16 cellular contexts compared by ENCODE assay signal in genomic region chr7:124762611-124763143, GRCh38. TPM values are rescaled to one million over a fixed set of nuclear protein-coding genes. Genes with fewer than 3 reads are reported as not detected.
DNase-seq lines count a peak whose midpoint lies in the region; ATAC-seq and TF ChIP-seq lines count a peak whose summit lies in the region.
"Had no signal": no experiment of that assay in that cellular context is flagged by ENCODE, and none has a peak within 500 bp of the region (broad histone marks: within the 10 kb centered on the region; RNA-seq: fewer than 3 reads in every experiment).

No MANE protein-coding gene starts in this region.

- H3K27me3 Mint-ChIP-seq in nephron (ENCODE audit: low read depth) (peaks cover 40% of the 10 kb centered on the region), HFFc6 (ENCODE audit: insufficient read depth) (peaks cover 10% of the 10 kb centered on the region)
- H3K27me3 Mint-ChIP-seq in activated CD4-positive, alpha-beta T cell treated with anti-CD3 and anti-CD28 coated beads, Interleukin-2, amount 10 ng/mL, durations not matched to agents 7 days and 5 days: peaks cover 45% of the 10 kb centered on the region

- H3K27ac Mint-ChIP-seq in nephron (peak overlapping the region in 2 of 3 experiments; percentile 1 to 38), HFFc6 (no peak overlapping the region)
- H3K27ac Mint-ChIP-seq in activated CD4-positive, alpha-beta T cell treated with anti-CD3 and anti-CD28 coated beads, Interleukin-2, amount 10 ng/mL, durations not matched to agents 7 days and 5 days: no peak overlapping the region
- H3K27ac Mint-ChIP-seq: stimulated activated naive CD8-positive, alpha-beta T cell treated with anti-CD3 and anti-CD28 coated beads, Interleukin-15, Interleukin-2, amounts not matched to agents 100 ng/mL and 50 ng/mL, for 24 hours had no signal

- peak overlapping the region; percentile 72 to 86 (median 83) for H3K4me3 ChIP-seq in fibroblast of lung (replicated peaks in 1 of 4; ENCODE audit: control extremely low read depth in 1 of 4, insufficient read depth in 1 of 4, low read depth in 3 of 4, low read length in 4 of 4)
- H3K4me3 ChIP-seq: left lung had no signal

- no peaks in the 10 kb centered on the region for H3K9me3 ChIP-seq in fibroblast of lung (ENCODE audit: control insufficient read depth, insufficient read depth, low read depth, low read length)
- H3K9me3 ChIP-seq: left lung had no signal

- no peak for TF ChIP-seq CTCF in fibroblast of lung (conservative IDR thresholded peaks at IDR 0.05 in 1 of 2, IDR thresholded peaks at IDR 0.05 in 1 of 2; ENCODE audit: low read depth in 1 of 2, low read length in 2 of 2)
- TF ChIP-seq CTCF in nephron (IDR thresholded peaks at IDR 0.05; ENCODE audit: unreplicated experiment in 3 of 3): no peak
- TF ChIP-seq CTCF in HFFc6 (IDR thresholded peaks at IDR 0.05): no peak

- peak overlapping the region; percentile 66 for H3K4me2 ChIP-seq in fibroblast of lung (ENCODE audit: extremely low read depth, insufficient read depth, low read length)

- no peaks in the 10 kb centered on the region for H4K20me1 ChIP-seq in fibroblast of lung (ENCODE audit: control insufficient read depth, extremely low read depth, insufficient read depth, low read length)

- no peak for ATAC-seq in GM21528 (IDR thresholded peaks at IDR 0.05; ENCODE audit: low FRiP score, unreplicated experiment)
- ATAC-seq: left lung had no signal

- no peak overlapping the region for H3K9ac ChIP-seq in fibroblast of lung (ENCODE audit: insufficient read depth, low read length)
- H3K9ac ChIP-seq: parathyroid adenoma had no signal

- H3K4me3 Mint-ChIP-seq in nephron (peak overlapping the region; percentile 78 to 98 (median 93)), HFFc6 (no peak overlapping the region)
- H3K4me3 Mint-ChIP-seq in activated CD4-positive, alpha-beta T cell treated with anti-CD3 and anti-CD28 coated beads, Interleukin-2, amount 10 ng/mL, durations not matched to agents 7 days and 5 days: no peak overlapping the region
- H3K4me3 Mint-ChIP-seq: stimulated activated naive CD8-positive, alpha-beta T cell treated with anti-CD3 and anti-CD28 coated beads, Interleukin-15, Interleukin-2, amounts not matched to agents 100 ng/mL and 50 ng/mL, for 24 hours had no signal

- no peaks in the 10 kb centered on the region for H3K4me1 ChIP-seq in fibroblast of lung (ENCODE audit: control insufficient read depth, extremely low read depth, insufficient read depth, low read length)
- H3K4me1 ChIP-seq: parathyroid adenoma had no signal

- POLR2A ChIA-PET in activated CD4-positive, alpha-beta T cell treated with anti-CD3 and anti-CD28 coated beads, Interleukin-2, amount 10 ng/mL, durations not matched to agents 7 days and 5 days (lab: Charles Lee): no interaction called here

- H3K9me3 Mint-ChIP-seq in nephron: peaks cover 10% of the 10 kb centered on the region
- H3K9me3 Mint-ChIP-seq in activated CD4-positive, alpha-beta T cell treated with anti-CD3 and anti-CD28 coated beads, Interleukin-2, amount 10 ng/mL, durations not matched to agents 7 days and 5 days: no peaks in the 10 kb centered on the region
- peaks cover 7% of the 10 kb centered on the region; the same call in 1 of the 2 replicates for H3K9me3 Mint-ChIP-seq in HFFc6
- H3K9me3 Mint-ChIP-seq: stimulated activated naive CD8-positive, alpha-beta T cell treated with anti-CD3 and anti-CD28 coated beads, Interleukin-15, Interleukin-2, amounts not matched to agents 100 ng/mL and 50 ng/mL, for 24 hours had no signal

- H3K4me1 Mint-ChIP-seq in nephron (peaks cover 35% of the 10 kb centered on the region), HFFc6 (ENCODE audit: low read depth) (no peaks in the 10 kb centered on the region)
- H3K4me1 Mint-ChIP-seq in activated CD4-positive, alpha-beta T cell treated with anti-CD3 and anti-CD28 coated beads, Interleukin-2, amount 10 ng/mL, durations not matched to agents 7 days and 5 days: peaks cover 12% of the 10 kb centered on the region

- H3K36me3 Mint-ChIP-seq in nephron (ENCODE audit: low read depth) (no peaks in the 10 kb centered on the region), HFFc6 (ENCODE audit: low read depth) (no peaks in the 10 kb centered on the region)
- no peaks in the 10 kb centered on the region for H3K36me3 Mint-ChIP-seq in activated CD4-positive, alpha-beta T cell treated with anti-CD3 and anti-CD28 coated beads, Interleukin-2, amount 10 ng/mL, durations not matched to agents 7 days and 5 days (ENCODE audit: low read depth)

- H2AFZ ChIP-seq in fibroblast of lung (ENCODE audit: low read length): no peak overlapping the region
- H2AFZ ChIP-seq: parathyroid adenoma had no signal

- H3K27ac ChIP-seq in fibroblast of lung (ENCODE audit: insufficient read depth, low read length): no peak overlapping the region
- H3K27ac ChIP-seq: cardiac muscle cell, left lung, parathyroid adenoma had no signal

- peaks cover 39% of the 10 kb centered on the region for H3K79me2 ChIP-seq in fibroblast of lung (ENCODE audit: control insufficient read depth, insufficient read depth, low read length)
- H3K79me2 ChIP-seq: parathyroid adenoma had no signal

- CTCF ChIA-PET in activated CD4-positive, alpha-beta T cell treated with anti-CD3 and anti-CD28 coated beads, Interleukin-2, amount 10 ng/mL, durations not matched to agents 7 days and 5 days (lab: Charles Lee): interaction anchor here (0.6 kb wide), 1 partner anchor 143 kb away, joined by 5 read pairs; no protein-coding TSS in a partner anchor

- H3K27me3 ChIP-seq in fibroblast of lung (ENCODE audit: control insufficient read depth, insufficient read depth, low read length): no peaks in the 10 kb centered on the region

- DNase-seq in COLO668 (lab: John Stamatoyannopoulos, UW; ENCODE audit: unreplicated experiment): peak; percentile 49
- DNase-seq in NCI-H446 (lab: John Stamatoyannopoulos, UW): peak; percentile 30 to 72
- peak in 1 of 2 donors; percentile 59 for DNase-seq in fibroblast of lung (ENCODE audit: low read depth in 2 of 2)
- DNase-seq in effector CD4-positive, alpha-beta T cell: no peak
- no peak for DNase-seq in activated CD4-positive, alpha-beta T cell treated with anti-CD3 and anti-CD28 coated beads, Interleukin-2, amount 10 ng/mL, durations not matched to agents 7 days and 5 days
- DNase-seq in HFFc6: no peak
- DNase-seq: activated T-cell treated with anti-CD3 and anti-CD28 coated beads, Interleukin-2, amount 50 U/mL, for 1 hour; left lung; NCI-H510A treated with DMSO at 0.1 percent for 48 hours; stimulated activated CD4-positive, alpha-beta T cell treated with anti-CD3 and anti-CD28 coated beads, Interleukin-2, amount 100 ng/mL, for 48 hours had no signal

- H3K36me3 ChIP-seq in fibroblast of lung (ENCODE audit: control insufficient read depth, insufficient read depth, low read length): no peaks in the 10 kb centered on the region
- H3K36me3 ChIP-seq: cardiac muscle cell, left lung had no signal

RNA-seq across cellular contexts. Expression of gene GPR37, which starts 2.9 kb away (rescaled TPM):
- 6.9 and 20.6 TPM in 2 replicates for total RNA-seq in fibroblast of lung
- polyA plus RNA-seq in fibroblast of lung: 3.1 and 12.6 TPM in 2 replicates
- 13.4 and 48.9 TPM in 2 replicates for polyA plus RNA-seq in fibroblast of lung (2012)
- polyA minus RNA-seq in fibroblast of lung (ENCODE audit: low replicate concordance): 18.0 and 58.7 TPM in 2 replicates
- not detected for total RNA-seq in activated CD4-positive, alpha-beta T cell treated with anti-CD3 and anti-CD28 coated beads, Interleukin-2, amount 10 ng/mL, durations not matched to agents 7 days and 5 days
- not detected for total RNA-seq in HFFc6 (2021; fragmentation: NEBNext Ultra II Directional; extraction: Animal tissue kit (Norgen Biotek cat#: 25700))
- total RNA-seq: LHCN-M2 had no signal

Comparison
In these comparisons a context has a peak if more than half of its experiments do, and no peak if none do; other contexts are left out.
1. DNase-seq: peak in COLO668 (single experiment) and NCI-H446 (2 of 2); none in effector CD4-positive, alpha-beta T cell (single experiment), activated CD4-positive, alpha-beta T cell treated with anti-CD3 and anti-CD28 coated beads, Interleukin-2, amount 10 ng/mL, durations not matched to agents 7 days and 5 days (single experiment) and HFFc6 (single experiment).
2. H3K27ac Mint-ChIP-seq: peak in nephron (2 of 3); none in activated CD4-positive, alpha-beta T cell treated with anti-CD3 and anti-CD28 coated beads, Interleukin-2, amount 10 ng/mL, durations not matched to agents 7 days and 5 days (single experiment) and HFFc6 (single experiment).
3. H3K4me3 Mint-ChIP-seq: peak in nephron (3 of 3); none in activated CD4-positive, alpha-beta T cell treated with anti-CD3 and anti-CD28 coated beads, Interleukin-2, amount 10 ng/mL, durations not matched to agents 7 days and 5 days (single experiment) and HFFc6 (single experiment).